16 cellular contexts compared by ENCODE assay signal in the genomic region with DNA sequence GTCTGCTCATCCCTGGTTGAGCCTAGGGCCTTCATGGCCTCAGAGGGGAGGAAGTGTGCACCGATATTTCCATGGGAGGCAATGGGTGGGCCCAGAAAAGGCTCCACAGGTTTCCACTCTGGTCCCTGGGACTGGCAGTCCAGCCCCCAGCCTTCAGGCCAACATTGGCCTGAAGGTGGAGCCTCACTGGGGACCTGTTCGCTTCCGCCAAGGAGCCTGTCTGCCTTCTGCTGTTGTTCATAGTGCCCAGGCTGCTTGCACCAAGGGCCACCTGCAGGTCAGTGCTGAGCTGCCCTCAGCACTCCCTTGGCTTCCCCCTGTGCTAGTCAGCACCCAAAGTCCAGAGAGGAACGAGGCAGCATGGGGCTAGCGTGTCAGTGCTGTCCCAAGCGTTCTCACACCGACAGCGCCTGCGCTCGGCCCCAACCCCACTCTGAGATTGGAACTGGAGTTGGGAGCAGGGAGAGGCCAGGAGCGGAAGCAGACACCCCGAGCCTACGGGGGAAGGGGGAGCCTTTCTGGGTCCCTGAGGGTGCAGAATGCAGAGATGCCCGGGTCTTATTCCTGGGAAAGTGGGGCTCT.
A peak's percentile ranks its signal among the peaks of the same experiment; 100 is the strongest.
DNase-seq lines count a peak whose midpoint lies in the region; ATAC-seq and TF ChIP-seq lines count a peak whose summit lies in the region.
"Had no signal": no experiment of that assay in that cellular context is flagged by ENCODE, and none has a peak within 500 bp of the region (broad histone marks: within the 10 kb centered on the region; RNA-seq: fewer than 3 reads in every experiment).

No MANE protein-coding gene starts in this region.

- no peak overlapping the region for H3K27ac ChIP-seq in endodermal cell (ENCODE audit: low read depth, low read length)
- H3K27ac ChIP-seq in psoas muscle = no peak overlapping the region
- no peak overlapping the region for H3K27ac ChIP-seq in upper lobe of right lung
- H3K27ac ChIP-seq: BLaER1 treated with 17β-estradiol and CSF1 and Interleukin-3, amounts not matched to agents 10 nM and 100 nM had no signal

- peak; percentile 5 for TF ChIP-seq CTCF in AG09309 (IDR thresholded peaks at IDR 0.05; ENCODE audit: control insufficient read depth, insufficient read depth, low read depth, low read length, missing control alignments)
- no peak for TF ChIP-seq CTCF in endodermal cell (conservative IDR thresholded peaks at IDR 0.05)
- no peak for TF ChIP-seq CTCF in psoas muscle (IDR thresholded peaks at IDR 0.05)
- TF ChIP-seq CTCF in upper lobe of right lung (IDR thresholded peaks at IDR 0.05) = no peak

- H3K4me1 ChIP-seq in endodermal cell (ENCODE audit: control insufficient read depth, insufficient read depth, low read length) (no peaks in the 10 kb centered on the region), psoas muscle (no peaks in the 10 kb centered on the region), upper lobe of right lung (no peaks in the 10 kb centered on the region)
- H3K4me1 ChIP-seq: BLaER1 treated with 17β-estradiol and CSF1 and Interleukin-3, amounts not matched to agents 10 nM and 100 nM had no signal

- H3K4me1 Mint-ChIP-seq in endodermal cell = no peaks in the 10 kb centered on the region
- H3K4me1 Mint-ChIP-seq: B cell, H9 had no signal

- H3K4me3 ChIP-seq in AG09309 (ENCODE audit: control insufficient read depth, low read depth, low read length) (no peak overlapping the region), endodermal cell (ENCODE audit: low read length) (no peak overlapping the region), psoas muscle (no peak overlapping the region), upper lobe of right lung (no peak overlapping the region)
- H3K4me3 ChIP-seq: BLaER1 treated with 17β-estradiol and CSF1 and Interleukin-3, amounts not matched to agents 10 nM and 100 nM had no signal

- ATAC-seq in psoas muscle = no peak
- ATAC-seq in upper lobe of right lung = peak; percentile 35
- ATAC-seq in GM21786 (IDR thresholded peaks at IDR 0.05; ENCODE audit: unreplicated experiment) = no peak
- ATAC-seq: CD8-positive, alpha-beta T cell had no signal

- WGBS in endodermal cell (ENCODE audit: insufficient coverage in 1 of 2, insufficient read length in 1 of 2), 2 experiments = 95% methylated on average over 6 to 14 of the region's 14 CpGs
- WGBS in psoas muscle, 3 donors = 93 to 99% (median 97%) methylated on average over 14 of the region's 14 CpGs

- no peaks in the 10 kb centered on the region for H3K27me3 Mint-ChIP-seq in endodermal cell (ENCODE audit: insufficient read depth)
- H3K27me3 Mint-ChIP-seq: B cell had no signal

- H3K9me3 Mint-ChIP-seq in endodermal cell = peaks cover 11% of the 10 kb centered on the region

- H3K36me3 ChIP-seq in endodermal cell (ENCODE audit: control insufficient read depth, insufficient read depth, low read length) (no peaks in the 10 kb centered on the region), psoas muscle (ENCODE audit: insufficient read depth in 1 of 2, low read depth in 1 of 2) (no peaks in the 10 kb centered on the region), upper lobe of right lung (no peaks in the 10 kb centered on the region)
- H3K36me3 ChIP-seq: BLaER1 treated with 17β-estradiol and CSF1 and Interleukin-3, amounts not matched to agents 10 nM and 100 nM had no signal

- H3K36me3 Mint-ChIP-seq in endodermal cell (ENCODE audit: low read depth) = no peaks in the 10 kb centered on the region
- H3K36me3 Mint-ChIP-seq: CD8-positive, alpha-beta T cell had no signal

- no peaks in the 10 kb centered on the region for H3K27me3 ChIP-seq in endodermal cell (ENCODE audit: control insufficient read depth, insufficient read depth, low read length, poor library complexity, severe bottlenecking)
- H3K27me3 ChIP-seq in psoas muscle (ENCODE audit: insufficient read depth in 3 of 3, low read length in 2 of 3) = no peaks in the 10 kb centered on the region
- H3K27me3 ChIP-seq in upper lobe of right lung = no peaks in the 10 kb centered on the region
- H3K27me3 ChIP-seq: BLaER1 treated with 17β-estradiol and CSF1 and Interleukin-3, amounts not matched to agents 10 nM and 100 nM had no signal

- intact Hi-C loops in psoas muscle (cut with DNase I) (no loop called here), upper lobe of right lung (cut with DNase I) (no loop called here)

- H3K9me3 ChIP-seq in endodermal cell (ENCODE audit: control insufficient read depth, low read length) (peaks cover 6% of the 10 kb centered on the region), psoas muscle (no peaks in the 10 kb centered on the region), upper lobe of right lung (no peaks in the 10 kb centered on the region)

- DNase-seq in AG09309 (ENCODE audit: low read depth) = no peak
- peak; percentile 47 for DNase-seq in endodermal cell
- peak; percentile 6 to 43 for DNase-seq in psoas muscle
- no peak for DNase-seq in upper lobe of right lung
- DNase-seq in stimulated activated naive CD4-positive, alpha-beta T cell treated with Interleukin-2 at 50 U/mL for 16 hours (lab: John Stamatoyannopoulos, UW) = no peak
- DNase-seq in NCI-H446 (lab: John Stamatoyannopoulos, UW) = no peak
- DNase-seq: 8988T; Calu3; CD8-positive, alpha-beta T cell; DMS79 treated with DMSO at 0.1 percent for 48 hours; GF-D8; GOT3; H9 had no signal

- H3K4me3 Mint-ChIP-seq in endodermal cell = no peak overlapping the region
- H3K4me3 Mint-ChIP-seq: B cell; CD8-positive, alpha-beta T cell; H9 had no signal

- no peak overlapping the region for H3K27ac Mint-ChIP-seq in endodermal cell
- H3K27ac Mint-ChIP-seq: B cell; CD8-positive, alpha-beta T cell; H9 had no signal

- H3K9ac ChIP-seq in endodermal cell (ENCODE audit: extremely low read depth, low read length, poor library complexity, severe bottlenecking) = no peak overlapping the region
- H3K9ac ChIP-seq: BLaER1 treated with 17β-estradiol and CSF1 and Interleukin-3, amounts not matched to agents 10 nM and 100 nM had no signal

Comparison
In these comparisons a context has a peak if more than half of its experiments do, and no peak if none do; other contexts are left out.
1. DNase-seq: peak in endodermal cell (single experiment) and psoas muscle (2 of 2); none in AG09309 (single experiment), upper lobe of right lung (single experiment), stimulated activated naive CD4-positive, alpha-beta T cell treated with Interleukin-2 at 50 U/mL for 16 hours (single experiment) and NCI-H446 (0 of 2).